ENCODE assay signal across 9 cellular contexts in the genomic region with DNA sequence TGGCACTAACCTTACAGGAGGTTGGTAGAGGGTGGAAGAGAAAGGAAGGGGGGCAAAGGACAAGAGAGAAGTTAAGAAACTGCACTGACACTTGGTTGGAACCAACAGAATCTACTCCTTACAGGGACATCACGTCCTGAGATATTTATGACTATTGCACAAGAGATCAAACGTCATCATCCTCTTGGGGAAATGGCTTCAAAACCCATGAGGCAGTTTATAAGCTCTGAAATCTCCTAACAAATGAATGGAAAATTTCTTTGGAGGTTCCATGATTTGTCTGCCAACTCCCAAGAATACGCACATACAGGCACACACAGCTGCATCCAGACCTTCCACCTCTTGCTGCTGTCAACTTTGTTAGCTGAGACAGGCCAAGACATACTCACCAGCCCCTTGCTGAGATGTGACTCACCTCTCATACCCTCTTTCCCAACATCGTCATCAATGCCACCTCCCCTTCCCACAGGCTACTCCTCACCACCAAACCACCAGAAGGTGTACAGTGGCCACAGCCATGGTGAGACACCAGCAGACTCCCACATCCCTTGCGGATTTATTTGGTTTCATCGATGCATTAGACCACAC.
DNase-seq lines count a peak whose midpoint lies in the region; ATAC-seq, FAIRE-seq and TF ChIP-seq lines count a peak whose summit lies in the region.
"Had no signal": no experiment of that assay in that cellular context is flagged by ENCODE, and none has a peak within 500 bp of the region (broad histone marks: within the 10 kb centered on the region; RNA-seq: fewer than 3 reads in every experiment).

No MANE protein-coding gene starts in this region.

- H3K36me3 Mint-ChIP-seq in astrocyte (ENCODE audit: low read depth, unreplicated experiment): no peaks in the 10 kb centered on the region

- H3K9me3 ChIP-seq in astrocyte (ENCODE audit: insufficient read depth, low read depth, low read length) (no peaks in the 10 kb centered on the region), lower lobe of right lung (no peaks in the 10 kb centered on the region)

- no peaks in the 10 kb centered on the region for H3K27me3 Mint-ChIP-seq in astrocyte (ENCODE audit: low read depth, unreplicated experiment)

- TF ChIP-seq CTCF in AG09309 (IDR thresholded peaks at IDR 0.05; ENCODE audit: control insufficient read depth, insufficient read depth, low read depth, low read length, missing control alignments) (no peak), astrocyte (IDR thresholded peaks at IDR 0.05; ENCODE audit: insufficient read depth, low read depth, low read length) (no peak), lower lobe of right lung (IDR thresholded peaks at IDR 0.05) (no peak), coronary artery (IDR thresholded peaks at IDR 0.05) (no peak)

- peak; percentile 52 to 76 for ATAC-seq in lower lobe of right lung

- H3K4me1 ChIP-seq in astrocyte (ENCODE audit: insufficient read depth, low read length) (peaks cover 22% of the 10 kb centered on the region), lower lobe of right lung (peaks cover 7% of the 10 kb centered on the region)

- H3K27ac ChIP-seq in astrocyte (ENCODE audit: low read depth, low read length) (peak overlapping the region; percentile 77), lower lobe of right lung (no peak overlapping the region), coronary artery (no peak overlapping the region)

- intact Hi-C loops in lower lobe of right lung (cut with DNase I): no loop called here

- H4K20me1 ChIP-seq in astrocyte (ENCODE audit: insufficient read depth, low read length): no peaks in the 10 kb centered on the region

- no peaks in the 10 kb centered on the region for H3K36me3 ChIP-seq in astrocyte (ENCODE audit: insufficient read depth, low read length)
- no peaks in the 10 kb centered on the region for H3K36me3 ChIP-seq in lower lobe of right lung

- H3K4me2 ChIP-seq in astrocyte (ENCODE audit: low read length): peak overlapping the region; percentile 60

- H3K9me3 Mint-ChIP-seq in astrocyte (ENCODE audit: unreplicated experiment): peaks cover 3% of the 10 kb centered on the region

- FAIRE-seq in astrocyte (lab: Jason Lieb, UNC): no peak

- no peaks in the 10 kb centered on the region for H3K79me2 ChIP-seq in astrocyte (ENCODE audit: insufficient read depth, low read length)

- no peak overlapping the region for H3K27ac Mint-ChIP-seq in astrocyte (ENCODE audit: unreplicated experiment)

- no peaks in the 10 kb centered on the region for H3K27me3 ChIP-seq in astrocyte (ENCODE audit: insufficient read depth, low read length)
- H3K27me3 ChIP-seq in lower lobe of right lung (ENCODE audit: low read depth): no peaks in the 10 kb centered on the region

- no peak overlapping the region for H3K4me3 Mint-ChIP-seq in astrocyte (ENCODE audit: unreplicated experiment)

- no peak overlapping the region for H3K4me3 ChIP-seq in AG09309 (ENCODE audit: control insufficient read depth, low read depth, low read length)
- no peak overlapping the region for H3K4me3 ChIP-seq in astrocyte (ENCODE audit: insufficient read depth, low read depth, low read length)
- H3K4me3 ChIP-seq in lower lobe of right lung: no peak overlapping the region
- H3K4me3 ChIP-seq in coronary artery: no peak overlapping the region

- H3K9ac ChIP-seq in astrocyte (ENCODE audit: low read length): no peak overlapping the region

- DNase-seq in AG09309 (ENCODE audit: low read depth) (peak; percentile 69), HS-5 (ENCODE audit: low read depth) (peak; percentile 16), astrocyte (ENCODE audit: low read depth) (peak; percentile 95), lower lobe of right lung (no peak), amygdala (lab: John Stamatoyannopoulos, UW) (no peak), hypothalamus (lab: John Stamatoyannopoulos, UW) (no peak), coronary artery (ENCODE audit: low spot score) (no peak)
- no peak for DNase-seq in activated effector memory CD4-positive, alpha-beta T cell treated with Interleukin-2 at 50 U/mL for 16 hours
- DNase-seq: cortex of kidney had no signal

- H2AFZ ChIP-seq in astrocyte (ENCODE audit: low read depth, low read length): no peak overlapping the region

- H3K4me1 Mint-ChIP-seq in astrocyte (ENCODE audit: low read depth, unreplicated experiment): peaks cover 26% of the 10 kb centered on the region

Comparison
In these comparisons a context has a peak if more than half of its experiments do, and no peak if none do; other contexts are left out.
1. DNase-seq: peak in AG09309 (single experiment), HS-5 (single experiment) and astrocyte (single experiment); none in lower lobe of right lung (single experiment), amygdala (0 of 56), hypothalamus (0 of 51), activated effector memory CD4-positive, alpha-beta T cell treated with Interleukin-2 at 50 U/mL for 16 hours (single experiment) and coronary artery (single experiment).